Comparison of ENCODE assay signal across 12 cellular contexts in the genomic region with DNA sequence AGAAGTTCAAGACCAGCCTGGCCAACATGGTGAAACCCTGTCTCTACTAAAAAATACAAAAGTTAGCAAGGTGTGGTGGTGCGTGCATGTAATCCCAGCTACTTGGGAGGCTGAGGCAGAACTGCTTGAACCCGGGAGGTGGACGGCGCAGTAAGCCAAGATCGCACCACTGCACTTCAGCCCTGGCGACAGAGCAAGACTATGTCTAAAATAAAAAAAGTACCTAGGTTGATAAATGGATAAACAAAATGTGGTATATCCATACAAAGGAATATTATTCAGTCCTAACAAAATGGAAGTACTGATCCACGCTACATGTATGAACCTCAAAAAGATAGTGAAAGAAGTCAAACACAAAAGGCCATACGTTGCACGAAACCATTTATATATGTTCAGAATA. TPM values are rescaled to one million over a fixed set of nuclear protein-coding genes. Genes with fewer than 3 reads are reported as not detected.
A peak's percentile ranks its signal among the peaks of the same experiment; 100 is the strongest.
DNase-seq lines count a peak whose midpoint lies in the region; ATAC-seq, FAIRE-seq and TF ChIP-seq lines count a peak whose summit lies in the region.
"Had no signal": no experiment of that assay in that cellular context is flagged by ENCODE, and none has a peak within 500 bp of the region (broad histone marks: within the 10 kb centered on the region; RNA-seq: fewer than 3 reads in every experiment).

No MANE protein-coding gene starts in this region.

- H3K27ac Mint-ChIP-seq in activated T-helper 17 cell treated with anti-CD3 and anti-CD28 coated beads, Interleukin-2, amount 50 U/mL, for 72 hours, result peak overlapping the region; percentile 98

- BruUV-seq in A673 (replicated peaks; lab: Mats Ljungman, UMichigan), result no TSS peak

- H3K4me1 ChIP-seq in A549 (peaks cover 8% of the 10 kb centered on the region), GM23248 (ENCODE audit: insufficient read depth) (peaks cover 8% of the 10 kb centered on the region), iPS-20b (ENCODE audit: insufficient read depth, low read length) (no peaks in the 10 kb centered on the region), A673 (ENCODE audit: insufficient read depth, low read length, poor library complexity, severe bottlenecking) (peaks cover 11% of the 10 kb centered on the region)

- H3K79me2 ChIP-seq in GM23248 (ENCODE audit: insufficient read depth), result peaks cover 51% of the 10 kb centered on the region

- in situ Hi-C loops in GM23248 (cut with MboI), result no loop called here

- H3K9me3 ChIP-seq in A549 (peaks cover 5% of the 10 kb centered on the region; the same call in 1 of the 3 replicates), GM23248 (ENCODE audit: low read depth) (no peaks in the 10 kb centered on the region), iPS-20b (ENCODE audit: insufficient read depth, low read depth, low read length) (no peaks in the 10 kb centered on the region), A673 (ENCODE audit: low read depth, low read length, poor library complexity, severe bottlenecking) (peaks cover 4% of the 10 kb centered on the region)

- H3K9me2 ChIP-seq in GM23248 (ENCODE audit: insufficient read depth), result no peaks in the 10 kb centered on the region

- peak overlapping the region; percentile 99 for H3K4me3 Mint-ChIP-seq in activated T-helper 17 cell treated with anti-CD3 and anti-CD28 coated beads, Interleukin-2, amount 50 U/mL, for 72 hours

- H2AFZ ChIP-seq in GM23248, result peak overlapping the region; percentile 99; the same call in 1 of the 2 replicates

- TF ChIP-seq CTCF in A549 (IDR thresholded peaks at IDR 0.05) (no peak), A673 (conservative IDR thresholded peaks at IDR 0.05; ENCODE audit: low read depth, low read length) (no peak)

- H3K4me3 ChIP-seq in A549 (peak overlapping the region; percentile 82), GM23248 (peak overlapping the region; percentile 97), iPS-20b (ENCODE audit: low read length) (peak overlapping the region; percentile 97), A673 (ENCODE audit: low read depth, low read length, poor library complexity, severe bottlenecking) (no peak overlapping the region)

- no peaks in the 10 kb centered on the region for H3K9me3 Mint-ChIP-seq in activated T-helper 17 cell treated with anti-CD3 and anti-CD28 coated beads, Interleukin-2, amount 50 U/mL, for 72 hours

- H3K4me2 ChIP-seq in A549 (peak overlapping the region; percentile 71), GM23248 (ENCODE audit: unreplicated experiment) (peak overlapping the region; percentile 95)

- POLR2A ChIA-PET in A549 (lab: Yijun Ruan, JAX) (no interaction called here), A673 (lab: Charles Lee; ENCODE audit: low non-redundant PET) (no interaction called here)

- no peaks in the 10 kb centered on the region for H4K20me1 ChIP-seq in GM23248 (ENCODE audit: insufficient read depth)

- H3K27me3 ChIP-seq in GM23248 (replicated peaks; ENCODE audit: insufficient read depth) (no peaks in the 10 kb centered on the region), iPS-20b (ENCODE audit: insufficient read depth, low read length) (no peaks in the 10 kb centered on the region), A673 (replicated peaks; ENCODE audit: insufficient read depth, low read depth, low read length, poor library complexity) (no peaks in the 10 kb centered on the region)

- H3F3A ChIP-seq in GM23248 (ENCODE audit: insufficient read depth), result no peaks in the 10 kb centered on the region

- H3K36me3 Mint-ChIP-seq in activated T-helper 17 cell treated with anti-CD3 and anti-CD28 coated beads, Interleukin-2, amount 50 U/mL, for 72 hours (ENCODE audit: low read depth), result peaks cover 40% of the 10 kb centered on the region

- TF ChIP-seq RAD21 in A549 (conservative IDR thresholded peaks at IDR 0.05 in 1 of 2, IDR thresholded peaks at IDR 0.05 in 1 of 2), result no peak

- H3K9ac ChIP-seq in GM23248 (no peak overlapping the region), iPS-20b (ENCODE audit: low read depth, low read length) (no peak overlapping the region)

- H3K27me3 Mint-ChIP-seq in activated T-helper 17 cell treated with anti-CD3 and anti-CD28 coated beads, Interleukin-2, amount 50 U/mL, for 72 hours, result no peaks in the 10 kb centered on the region

- TF ChIP-seq POLR2A in A549 (IDR thresholded peaks at IDR 0.05; ENCODE audit: low read length), result no peak

- intact Hi-C loops in A673 (cut with micrococcal nuclease; ENCODE audit: unreplicated experiment), result no loop called here

- H3K36me3 ChIP-seq in GM23248 (ENCODE audit: low read depth), result peaks cover 5% of the 10 kb centered on the region; the same call in 1 of the 2 replicates
- peaks cover 12% of the 10 kb centered on the region for H3K36me3 ChIP-seq in iPS-20b (ENCODE audit: insufficient read depth, low read depth, low read length)
- H3K36me3 ChIP-seq in A673 (ENCODE audit: insufficient read depth, low read length, poor library complexity, severe bottlenecking), result peaks cover 7% of the 10 kb centered on the region

- 95% methylated on average over 9 of the region's 9 CpGs for whole genome bisulfite sequencing in A549 (ENCODE audit: missing lambda C conversion rate)
- 98% methylated on average over 9 of the region's 9 CpGs for WGBS in GM23248 (ENCODE audit: low coverage in 1 of 2, low lambda C conversion rate in 2 of 2, missing lambda C conversion rate in 2 of 2), 2 experiments

- TF ChIP-seq EP300 in A549 (IDR thresholded peaks at IDR 0.05), result no peak

- peaks cover 19% of the 10 kb centered on the region for H3K4me1 Mint-ChIP-seq in activated T-helper 17 cell treated with anti-CD3 and anti-CD28 coated beads, Interleukin-2, amount 50 U/mL, for 72 hours

- no peak for FAIRE-seq in A549 (lab: Jason Lieb, UNC)

- no peak for DNase-seq in A549 (ENCODE audit: low read depth in 1 of 2, low spot score in 1 of 2)
- no peak for DNase-seq in GM23248
- no peak for DNase-seq in activated gamma-delta T cell (lab: John Stamatoyannopoulos, UW)
- DNase-seq in SKM-1 treated with dmso at 0.1 percent for 144 hours (lab: John Stamatoyannopoulos, UW; ENCODE audit: unreplicated experiment), result no peak
- no peak for DNase-seq in A673 (ENCODE audit: low spot score)
- DNase-seq in stimulated activated CD4-positive, alpha-beta T cell treated with anti-CD3 and anti-CD28 coated beads, Interleukin-2, amount 100 ng/mL, for 24 hours, result no peak
- DNase-seq: activated gamma-delta T cell treated with Interleukin-2 at 50 U/mL for 16 hours, DMS79, NCI-H1105 treated with DMSO at 0.1 percent for 48 hours, SHP77 treated with DMSO at 0.1 percent for 48 hours had no signal

- CTCF ChIA-PET in A549 (lab: Yijun Ruan, JAX) (interaction anchor here (1.0 to 1.5 kb wide), 2 partner anchors 10 to 452 kb away, joined by 3 read pairs; no protein-coding TSS in a partner anchor), A673 (lab: Charles Lee) (no interaction called here)

- peak overlapping the region; percentile 89 to 96; a peak in 3 of 6 replicates for H3K27ac ChIP-seq in A549
- no peak overlapping the region for H3K27ac ChIP-seq in GM23248
- no peak overlapping the region for H3K27ac ChIP-seq in iPS-20b (ENCODE audit: low read length)
- H3K27ac ChIP-seq in A673 (ENCODE audit: low read depth, low read length, poor library complexity, severe bottlenecking), result no peak overlapping the region

- ATAC-seq in A549, result no peak
- ATAC-seq in activated T-helper 17 cell treated with anti-CD3 and anti-CD28 coated beads, Interleukin-2, amount 50 U/mL, for 72 hours (replicated peaks), result no peak

TF ChIP-seq in A549, 52 proteins besides CTCF, POLR2A, EP300 and RAD21:
- TF ChIP-seq NPAS2 (CRISPR knock-in tag; IDR thresholded peaks at IDR 0.05; ENCODE audit: borderline replicate concordance) (no peak), KDM1A (IDR thresholded peaks at IDR 0.05; ENCODE audit: low read depth) (peak; percentile 48; the same call in 1 of the 2 replicates)

RNA-seq across cellular contexts. Expression of a gene that starts 1.2 kb away (rescaled TPM):
- polyA plus RNA-seq in A549 (2011; rRNA removed), result 35.8 and 58.3 TPM in 2 replicates
- 8.7 and 9.7 TPM in 2 replicates for polyA plus RNA-seq in A549 (2012; cell fraction: cytosol; rRNA removed)
- 3.2 and 6.0 TPM in 2 replicates for polyA plus RNA-seq in A549 (2012; cell fraction: nucleus; rRNA removed)
- 26.5 to 35.8 TPM (median 26.8 TPM) in 3 replicates for polyA plus RNA-seq in A549 (2017; fragmentation: RNase III; extraction: RNeasy Plus Mini Kit Qiagen cat#74134 plus additional on column Dnase treatment)
- 7.5 and 8.9 TPM in 2 replicates for polyA minus RNA-seq in A549 (2011; rRNA and poly(A)+ RNA removed)
- total RNA-seq in GM23248 (2014; rRNA removed; shearing (Covaris generic)), result 34.5 and 46.0 TPM in 2 replicates
- polyA plus RNA-seq in GM23248 (2016; fragmentation: Nextera tagmentation; extraction: Ambion mirVana), result 43.2 and 46.4 TPM in 2 replicates
- 10 to 100 TPM; 38.4 to 55.9 TPM for total RNA-seq in activated T-helper 17 cell treated with anti-CD3 and anti-CD28 coated beads, Interleukin-2, amount 50 U/mL, for 72 hours
- total RNA-seq in A673 (2021), result 69.4 and 81.5 TPM in 2 replicates

RNA-seq across cellular contexts. Expression of a gene that starts 22.1 kb away (rescaled TPM):
- polyA plus RNA-seq in A549 (2011; rRNA removed), result 59.9 and 105 TPM in 2 replicates
- polyA plus RNA-seq in A549 (2012; cell fraction: cytosol; rRNA removed), result 22.5 and 34.3 TPM in 2 replicates
- polyA plus RNA-seq in A549 (2012; cell fraction: nucleus; rRNA removed), result 3.9 and 9.3 TPM in 2 replicates
- 105 to 112 TPM (median 110 TPM) in 3 replicates for polyA plus RNA-seq in A549 (2017; fragmentation: RNase III; extraction: RNeasy Plus Mini Kit Qiagen cat#74134 plus additional on column Dnase treatment)
- 5.4 and 7.6 TPM in 2 replicates for polyA minus RNA-seq in A549 (2011; rRNA and poly(A)+ RNA removed)
- 41.5 and 46.6 TPM in 2 replicates for total RNA-seq in GM23248 (2014; rRNA removed; shearing (Covaris generic))
- 121 and 131 TPM in 2 replicates for polyA plus RNA-seq in GM23248 (2016; fragmentation: Nextera tagmentation; extraction: Ambion mirVana)
- total RNA-seq in activated T-helper 17 cell treated with anti-CD3 and anti-CD28 coated beads, Interleukin-2, amount 50 U/mL, for 72 hours, result 100 to 1,000 TPM in 1 of 2 donors, 10 to 100 TPM in 1; 55.8 to 123 TPM
- 158 and 199 TPM in 2 replicates for total RNA-seq in A673 (2021)

Comparison
In these comparisons a context has a peak if more than half of its experiments do, and no peak if none do; other contexts are left out.
1. H3K27ac ChIP-seq: peak in A549 (2 of 2); none in GM23248 (single experiment), iPS-20b (single experiment) and A673 (single experiment).